In the genomic region with DNA sequence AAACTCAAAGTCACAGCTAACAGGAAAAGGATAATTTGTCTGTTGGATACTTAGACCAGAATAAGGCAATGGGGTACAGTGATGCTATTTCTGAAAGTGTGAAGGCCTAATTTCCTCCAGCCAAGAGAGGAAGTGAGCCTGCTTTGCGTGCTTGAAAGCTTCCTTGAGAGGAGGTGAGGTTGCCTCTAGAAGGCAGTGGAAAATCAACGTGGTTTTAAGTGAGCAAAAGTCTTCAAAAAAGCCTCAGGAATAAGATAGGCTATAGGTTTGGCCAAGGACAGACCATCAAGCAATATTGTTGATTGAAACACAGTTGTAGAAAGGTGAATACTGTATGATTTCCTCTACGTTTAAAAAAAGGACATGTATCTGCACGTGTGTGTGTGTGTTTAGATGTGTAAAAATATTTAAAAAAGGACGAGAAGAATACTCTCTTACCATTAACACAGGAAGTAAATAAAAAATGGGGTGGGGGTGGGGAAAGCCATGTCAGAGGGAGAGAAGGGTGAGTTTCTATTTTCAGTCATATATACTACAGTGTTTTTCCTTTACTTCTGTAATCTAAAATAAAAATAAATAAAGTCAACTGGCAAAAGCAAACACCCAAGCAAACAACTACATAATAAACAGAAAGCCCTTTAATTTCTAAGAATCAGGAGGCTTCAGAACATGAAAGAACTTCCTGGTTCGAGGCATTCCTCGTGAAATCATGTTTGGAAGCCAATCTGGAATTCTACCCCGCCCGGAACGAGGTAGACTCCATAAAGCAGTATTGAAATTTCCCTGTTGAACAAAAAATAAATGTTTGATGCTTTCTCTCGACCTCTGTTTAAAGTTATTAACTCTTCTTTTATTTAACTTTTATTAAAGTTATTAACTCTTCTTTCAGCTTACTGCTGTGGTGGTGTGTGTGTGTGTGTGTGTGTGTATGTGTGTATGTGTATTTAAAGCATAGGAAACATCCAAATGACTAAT, we compare ENCODE assay signal across 8 cellular contexts.
DNase-seq lines count a peak whose midpoint lies in the region; ATAC-seq and TF ChIP-seq lines count a peak whose summit lies in the region.

No MANE protein-coding gene starts in this region.

- H2BK120ac ChIP-seq in IMR-90 (ENCODE audit: low read depth, low read length) = peak overlapping the region; percentile 95

- peak overlapping the region; percentile 34 for H3K4me3 Mint-ChIP-seq in activated T-cell treated with anti-CD3 and anti-CD28 coated beads, Interleukin-2, amount 50 U/mL, for 4 hours
- peak overlapping the region; percentile 35 for H3K4me3 Mint-ChIP-seq in type B pancreatic cell

- H3K4me3 ChIP-seq in IMR-90 (ENCODE audit: insufficient read depth, low read depth, low read length) (no peak overlapping the region), left lung (no peak overlapping the region)

- no peaks in the 10 kb centered on the region for H3K36me3 Mint-ChIP-seq in activated T-cell treated with anti-CD3 and anti-CD28 coated beads, Interleukin-2, amount 50 U/mL, for 4 hours (ENCODE audit: insufficient read depth)
- no peaks in the 10 kb centered on the region for H3K36me3 Mint-ChIP-seq in type B pancreatic cell

- H4K5ac ChIP-seq in IMR-90 (ENCODE audit: low read depth, low read length) = peak overlapping the region; percentile 67

- H3K14ac ChIP-seq in IMR-90 (replicated peaks; ENCODE audit: low read depth, low read length) = peak overlapping the region; percentile 87

- H3K56ac ChIP-seq in IMR-90 (ENCODE audit: extremely low read depth, insufficient read depth, low read length) = peak overlapping the region; percentile 47; the same call in 1 of the 2 replicates

- H3K4ac ChIP-seq in IMR-90 (ENCODE audit: low read depth, low read length) = peak overlapping the region; percentile 95

- H3K27ac ChIP-seq in IMR-90 (ENCODE audit: insufficient read depth, low read length) (peak overlapping the region; percentile 69), left lung (peak overlapping the region; percentile 44 to 63)

- H3K36me3 ChIP-seq in IMR-90 (ENCODE audit: control insufficient read depth, insufficient read depth, low read length) = no peaks in the 10 kb centered on the region
- H3K36me3 ChIP-seq in left lung = no peaks in the 10 kb centered on the region

- H2BK20ac ChIP-seq in IMR-90 (ENCODE audit: low read depth, low read length) = peak overlapping the region; percentile 97

- peak overlapping the region; percentile 93 for H3K18ac ChIP-seq in IMR-90 (ENCODE audit: low read depth, low read length)

- H4K8ac ChIP-seq in IMR-90 (ENCODE audit: low read depth in 2 of 2, low read length in 2 of 2) = peak overlapping the region; percentile 51 to 93

- H3K27ac Mint-ChIP-seq in type B pancreatic cell = peak overlapping the region; percentile 91

- peak overlapping the region; percentile 91 for H2BK15ac ChIP-seq in IMR-90 (ENCODE audit: low read depth, low read length)

- H3K9me3 ChIP-seq in IMR-90 (ENCODE audit: control insufficient read depth, insufficient read depth, low read length) = no peaks in the 10 kb centered on the region
- no peaks in the 10 kb centered on the region for H3K9me3 ChIP-seq in left lung

- H3K9ac ChIP-seq in IMR-90 (ENCODE audit: low read depth, low read length) = peak overlapping the region; percentile 34

- no CpG with 5 or more reads among the region's 11 CpGs for WGBS in IMR-90 (ENCODE audit: extremely low coverage in 2 of 2, insufficient read length in 1 of 2), 2 experiments

- no peak; the same call in 1 of the 2 replicates for TF ChIP-seq POLR2A in IMR-90 (IDR thresholded peaks at IDR 0.05; ENCODE audit: low read depth, low read length)

- peak overlapping the region; percentile 54 for H2AK5ac ChIP-seq in IMR-90 (ENCODE audit: low read depth, low read length)

- peaks cover 10% of the 10 kb centered on the region; the same call in 1 of the 2 replicates for H3K9me1 ChIP-seq in IMR-90 (ENCODE audit: insufficient read depth, low read length)

- H3K27me3 Mint-ChIP-seq in activated T-cell treated with anti-CD3 and anti-CD28 coated beads, Interleukin-2, amount 50 U/mL, for 4 hours (ENCODE audit: low read depth) = no peaks in the 10 kb centered on the region
- H3K27me3 Mint-ChIP-seq in type B pancreatic cell = no peaks in the 10 kb centered on the region

- CTCF ChIA-PET in IMR-90 (lab: Yijun Ruan, JAX) = interaction anchor here (0.5 to 0.6 kb wide), 4 partner anchors 18 to 1566 kb away, joined by 3 to 6 read pairs (median 5); no protein-coding TSS in a partner anchor

- no peaks in the 10 kb centered on the region for H3K9me3 Mint-ChIP-seq in activated T-cell treated with anti-CD3 and anti-CD28 coated beads, Interleukin-2, amount 50 U/mL, for 4 hours
- no peaks in the 10 kb centered on the region for H3K9me3 Mint-ChIP-seq in type B pancreatic cell

- H3K4me2 ChIP-seq in IMR-90 (ENCODE audit: low read depth, low read length) = peak overlapping the region; percentile 22

- H2BK5ac ChIP-seq in IMR-90 (ENCODE audit: low read depth, low read length, poor library complexity, severe bottlenecking) = peak overlapping the region; percentile 67

- H2AFZ ChIP-seq in IMR-90 (replicated peaks; ENCODE audit: low read length, poor library complexity) = peak overlapping the region; percentile 75

- intact Hi-C loops in IMR-90 (cut with micrococcal nuclease) (loop anchor here (5.0 kb wide), 1 partner anchor 166 kb away; no protein-coding TSS in a partner anchor), left lung (cut with DNase I) (no loop called here)

- H3K27me3 ChIP-seq in IMR-90 (ENCODE audit: control insufficient read depth, insufficient read depth, low read length) (no peaks in the 10 kb centered on the region), left lung (no peaks in the 10 kb centered on the region)

- H3K4me1 Mint-ChIP-seq in activated T-cell treated with anti-CD3 and anti-CD28 coated beads, Interleukin-2, amount 50 U/mL, for 4 hours (ENCODE audit: low read depth) = peaks cover 73% of the 10 kb centered on the region
- peaks cover 62% of the 10 kb centered on the region for H3K4me1 Mint-ChIP-seq in type B pancreatic cell (ENCODE audit: unreplicated experiment)

- H3K79me1 ChIP-seq in IMR-90 (ENCODE audit: low read depth in 1 of 2, low read length in 2 of 2) = no peaks in the 10 kb centered on the region

- POLR2A ChIA-PET in IMR-90 (lab: Charles Lee; ENCODE audit: unreplicated experiment) = no interaction called here

- TF ChIP-seq CTCF in IMR-90 (conservative IDR thresholded peaks at IDR 0.05; ENCODE audit: low read depth, low read length) = no peak
- no peak for TF ChIP-seq CTCF in left lung (IDR thresholded peaks at IDR 0.05)
- TF ChIP-seq CTCF in type B pancreatic cell (conservative IDR thresholded peaks at IDR 0.05) = no peak

- no peak for TF ChIP-seq RAD21 in IMR-90 (IDR thresholded peaks at IDR 0.05; ENCODE audit: low read length)

- peak; percentile 47 for DNase-seq in ELR (ENCODE audit: low read depth)
- DNase-seq in IMR-90 = no peak
- no peak for DNase-seq in activated T-cell treated with anti-CD3 and anti-CD28 coated beads, Interleukin-2, amount 50 U/mL, for 4 hours
- no peak for DNase-seq in left lung
- DNase-seq in type B pancreatic cell (ENCODE audit: extremely low spot score, unreplicated experiment) = no peak
- no peak for DNase-seq in NCI-H1417 (lab: John Stamatoyannopoulos, UW)

- no peaks in the 10 kb centered on the region for H4K20me1 ChIP-seq in IMR-90 (ENCODE audit: insufficient read depth, low read length)

- ATAC-seq in GM21423 (IDR thresholded peaks at IDR 0.05; ENCODE audit: unreplicated experiment) (peak; percentile 81), IMR-90 (ENCODE audit: low read depth) (peak; percentile 38; the same call in 1 of the 2 replicates), left lung (no peak), HG03045 (IDR thresholded peaks at IDR 0.05; ENCODE audit: unreplicated experiment) (no peak)
- peak; percentile 53 to 67 for ATAC-seq in activated T-cell treated with anti-CD3 and anti-CD28 coated beads, Interleukin-2, amount 50 U/mL, for 4 hours

- H3K23ac ChIP-seq in IMR-90 (ENCODE audit: low read depth, low read length) = peak overlapping the region; percentile 86

- no TSS peak for BruUV-seq in IMR-90 (replicated peaks; lab: Mats Ljungman, UMichigan)

- peak overlapping the region; percentile 86 for H4K91ac ChIP-seq in IMR-90 (ENCODE audit: insufficient read depth, low read depth, low read length)

- peaks cover 22% of the 10 kb centered on the region for H3K4me1 ChIP-seq in IMR-90 (ENCODE audit: control insufficient read depth, insufficient read depth, low read length)
- peaks cover 6 to 24% of the 10 kb centered on the region in 2 donors for H3K4me1 ChIP-seq in left lung

- in situ Hi-C loops in IMR-90 (cut with MboI; ENCODE audit: low sequenced_read_pairs) = loop anchor here (10.0 kb wide), 1 partner anchor 167 kb away; no protein-coding TSS in a partner anchor

- no peak overlapping the region for H2AK9ac ChIP-seq in IMR-90 (replicated peaks; ENCODE audit: low read depth, low read length, poor library complexity)

- dilution Hi-C loops in IMR-90 (cut with HindIII; ENCODE audit: low sequenced_read_pairs, unreplicated experiment) = no loop called here

TF ChIP-seq in IMR-90, 13 proteins besides CTCF, POLR2A, EP300 and RAD21 (continues in another document):
- TF ChIP-seq, protein P1, sequence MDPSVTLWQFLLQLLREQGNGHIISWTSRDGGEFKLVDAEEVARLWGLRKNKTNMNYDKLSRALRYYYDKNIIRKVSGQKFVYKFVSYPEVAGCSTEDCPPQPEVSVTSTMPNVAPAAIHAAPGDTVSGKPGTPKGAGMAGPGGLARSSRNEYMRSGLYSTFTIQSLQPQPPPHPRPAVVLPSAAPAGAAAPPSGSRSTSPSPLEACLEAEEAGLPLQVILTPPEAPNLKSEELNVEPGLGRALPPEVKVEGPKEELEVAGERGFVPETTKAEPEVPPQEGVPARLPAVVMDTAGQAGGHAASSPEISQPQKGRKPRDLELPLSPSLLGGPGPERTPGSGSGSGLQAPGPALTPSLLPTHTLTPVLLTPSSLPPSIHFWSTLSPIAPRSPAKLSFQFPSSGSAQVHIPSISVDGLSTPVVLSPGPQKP (IDR thresholded peaks at IDR 0.05; ENCODE audit: borderline replicate concordance, low read depth, low read length) = no peak
- TF ChIP-seq NFE2L2 (IDR thresholded peaks at IDR 0.05; ENCODE audit: low read depth, low read length) (no peak), RFX5 (IDR thresholded peaks at IDR 0.05; ENCODE audit: low read depth, low read length) (no peak), RCOR1 (IDR thresholded peaks at IDR 0.05; ENCODE audit: insufficient replicate concordance, low read length) (no peak), MXI1 (IDR thresholded peaks at IDR 0.05; ENCODE audit: borderline replicate concordance, low read depth, low read length) (no peak), MAZ (IDR thresholded peaks at IDR 0.05; ENCODE audit: borderline replicate concordance, low read depth, low read length) (no peak), CHD1 (IDR thresholded peaks at IDR 0.05; ENCODE audit: low read depth, low read length) (no peak), SMC3 (IDR thresholded peaks at IDR 0.05; ENCODE audit: low read depth, low read length) (no peak), FOS (IDR thresholded peaks at IDR 0.05; ENCODE audit: low read depth, low read length) (no peak)

Comparison
In these comparisons a context has a peak if more than half of its experiments do, and no peak if none do; other contexts are left out.
1. ATAC-seq: peak in GM21423 (single experiment), IMR-90 (single experiment) and activated T-cell treated with anti-CD3 and anti-CD28 coated beads, Interleukin-2, amount 50 U/mL, for 4 hours (2 of 2); none in left lung (single experiment) and HG03045 (single experiment).